9 cellular contexts compared by ENCODE assay signal in genomic region chr3:64225695-64226499, GRCh38. TPM values are rescaled to one million over a fixed set of nuclear protein-coding genes. Genes with fewer than 3 reads are reported as not detected.
DNase-seq lines count a peak whose midpoint lies in the region; ATAC-seq and TF ChIP-seq lines count a peak whose summit lies in the region.
"Had no signal": no experiment of that assay in that cellular context is flagged by ENCODE, and none has a peak within 500 bp of the region (broad histone marks: within the 10 kb centered on the region; RNA-seq: fewer than 3 reads in every experiment).

No MANE protein-coding gene starts in this region.

- no peaks in the 10 kb centered on the region for H3K79me2 ChIP-seq in OCI-LY3 (ENCODE audit: low read length)

- H4K20me1 ChIP-seq in OCI-LY3 (ENCODE audit: insufficient read depth, low read length), result no peaks in the 10 kb centered on the region

- TF ChIP-seq POLR2A in gastroesophageal sphincter (IDR thresholded peaks at IDR 0.05), result no peak

- H2AFZ ChIP-seq in OCI-LY3 (ENCODE audit: low read depth, low read length), result peak overlapping the region; percentile 90

- intact Hi-C loops in activated T-helper 1 cell treated with anti-CD3 and anti-CD28 coated beads, Interleukin-12 subunit alpha, Interleukin-12 subunit beta, Interleukin-2, Interleukin-4 antibody, amounts not matched to agents 30 ng/mL and 10 ng/mL and 1 ng/mL, durations not matched to agents 14 hours and 24 hours and 36 hours (cut with micrococcal nuclease), result no loop called here

- H3K36me3 ChIP-seq in OCI-LY3 (replicated peaks; ENCODE audit: low read depth, low read length) (no peaks in the 10 kb centered on the region), gastroesophageal sphincter (no peaks in the 10 kb centered on the region), stomach smooth muscle (ENCODE audit: control insufficient read depth in 2 of 2, insufficient read depth in 2 of 2, low read length in 2 of 2) (no peaks in the 10 kb centered on the region)

- H3K4me3 ChIP-seq in OCI-LY3 (ENCODE audit: low read length) (peak overlapping the region; percentile 74), gastroesophageal sphincter (peak overlapping the region; percentile 37 to 39), stomach smooth muscle (ENCODE audit: low read length in 2 of 2) (peak overlapping the region; percentile 36 to 73)
- H3K4me3 ChIP-seq: K562 had no signal

- ATAC-seq in GM19372 (IDR thresholded peaks at IDR 0.05; ENCODE audit: low read depth, unreplicated experiment) (peak; percentile 6), gastroesophageal sphincter (no peak), T-cell (replicated peaks in 1 of 4) (no peak)
- ATAC-seq: K562 had no signal

- H3K36me3 Mint-ChIP-seq in activated T-helper 1 cell treated with anti-CD3 and anti-CD28 coated beads, Interleukin-12 subunit alpha, Interleukin-12 subunit beta, Interleukin-2, Interleukin-4 antibody, amounts not matched to agents 30 ng/mL and 10 ng/mL and 1 ng/mL, durations not matched to agents 14 hours and 24 hours and 36 hours (ENCODE audit: low read depth), result no peaks in the 10 kb centered on the region
- no peaks in the 10 kb centered on the region for H3K36me3 Mint-ChIP-seq in activated naive CD8-positive, alpha-beta T cell treated with anti-CD3 and anti-CD28 coated beads for 36 hours
- no peaks in the 10 kb centered on the region for H3K36me3 Mint-ChIP-seq in T-cell

- 38 to 44% methylated on average over 5 to 7 of the region's 7 CpGs for WGBS in gastroesophageal sphincter (ENCODE audit: low coverage in 1 of 2), 2 donors

- TF ChIP-seq CTCF in OCI-LY3 (IDR thresholded peaks at IDR 0.05; ENCODE audit: low read depth, low read length), result no peak
- TF ChIP-seq CTCF in gastroesophageal sphincter (IDR thresholded peaks at IDR 0.05), result no peak

- peaks cover 13% of the 10 kb centered on the region; the same call in 1 of the 2 replicates for H3K4me1 ChIP-seq in OCI-LY3 (ENCODE audit: low read length)
- peaks cover 38 to 99% (median 45%) of the 10 kb centered on the region in 3 donors for H3K4me1 ChIP-seq in gastroesophageal sphincter
- H3K4me1 ChIP-seq in stomach smooth muscle (ENCODE audit: control insufficient read depth, insufficient read depth, low read length), result peaks cover 58% of the 10 kb centered on the region

- DNase-seq in cerebellum (ENCODE audit: low spot score), result no peak
- no peak for DNase-seq in activated T-helper 1 cell treated with anti-CD3 and anti-CD28 coated beads, Interleukin-12 subunit alpha, Interleukin-12 subunit beta, Interleukin-2, Interleukin-4 antibody, amounts not matched to agents 30 ng/mL and 10 ng/mL and 1 ng/mL, durations not matched to agents 14 hours and 24 hours and 36 hours (ENCODE audit: low spot score)
- no peak for DNase-seq in activated naive CD8-positive, alpha-beta T cell treated with anti-CD3 and anti-CD28 coated beads for 36 hours
- DNase-seq in T-cell, result no peak

- H3K4me3 Mint-ChIP-seq in activated T-helper 1 cell treated with anti-CD3 and anti-CD28 coated beads, Interleukin-12 subunit alpha, Interleukin-12 subunit beta, Interleukin-2, Interleukin-4 antibody, amounts not matched to agents 30 ng/mL and 10 ng/mL and 1 ng/mL, durations not matched to agents 14 hours and 24 hours and 36 hours, result no peak overlapping the region
- no peak overlapping the region for H3K4me3 Mint-ChIP-seq in activated naive CD8-positive, alpha-beta T cell treated with anti-CD3 and anti-CD28 coated beads for 36 hours
- H3K4me3 Mint-ChIP-seq in T-cell, result no peak overlapping the region

- H3K27ac Mint-ChIP-seq in activated T-helper 1 cell treated with anti-CD3 and anti-CD28 coated beads, Interleukin-12 subunit alpha, Interleukin-12 subunit beta, Interleukin-2, Interleukin-4 antibody, amounts not matched to agents 30 ng/mL and 10 ng/mL and 1 ng/mL, durations not matched to agents 14 hours and 24 hours and 36 hours, result no peak overlapping the region
- no peak overlapping the region for H3K27ac Mint-ChIP-seq in activated naive CD8-positive, alpha-beta T cell treated with anti-CD3 and anti-CD28 coated beads for 36 hours
- H3K27ac Mint-ChIP-seq in T-cell, result no peak overlapping the region

- peak overlapping the region; percentile 36 for H3K9ac ChIP-seq in OCI-LY3 (ENCODE audit: low read length)
- H3K9ac ChIP-seq in stomach smooth muscle (ENCODE audit: low read length in 2 of 2), result peak overlapping the region; percentile 36 to 73

- no peaks in the 10 kb centered on the region for H3K27me3 Mint-ChIP-seq in activated T-helper 1 cell treated with anti-CD3 and anti-CD28 coated beads, Interleukin-12 subunit alpha, Interleukin-12 subunit beta, Interleukin-2, Interleukin-4 antibody, amounts not matched to agents 30 ng/mL and 10 ng/mL and 1 ng/mL, durations not matched to agents 14 hours and 24 hours and 36 hours (ENCODE audit: insufficient read depth)
- peaks cover 33% of the 10 kb centered on the region for H3K27me3 Mint-ChIP-seq in activated naive CD8-positive, alpha-beta T cell treated with anti-CD3 and anti-CD28 coated beads for 36 hours
- H3K27me3 Mint-ChIP-seq in T-cell, result peaks cover 6 to 21% of the 10 kb centered on the region in 2 donors

- H3K4me2 ChIP-seq in OCI-LY3 (ENCODE audit: low read length), result peak overlapping the region; percentile 80

- H3K9me3 ChIP-seq in OCI-LY3 (ENCODE audit: insufficient read depth, low read length) (no peaks in the 10 kb centered on the region), gastroesophageal sphincter (no peaks in the 10 kb centered on the region), stomach smooth muscle (ENCODE audit: control insufficient read depth in 2 of 2, low read length in 2 of 2) (no peaks in the 10 kb centered on the region)

- no peaks in the 10 kb centered on the region for H3K9me3 Mint-ChIP-seq in activated T-helper 1 cell treated with anti-CD3 and anti-CD28 coated beads, Interleukin-12 subunit alpha, Interleukin-12 subunit beta, Interleukin-2, Interleukin-4 antibody, amounts not matched to agents 30 ng/mL and 10 ng/mL and 1 ng/mL, durations not matched to agents 14 hours and 24 hours and 36 hours
- no peaks in the 10 kb centered on the region for H3K9me3 Mint-ChIP-seq in activated naive CD8-positive, alpha-beta T cell treated with anti-CD3 and anti-CD28 coated beads for 36 hours
- H3K9me3 Mint-ChIP-seq in T-cell, result no peaks in the 10 kb centered on the region

- no peaks in the 10 kb centered on the region for H3K4me1 Mint-ChIP-seq in activated T-helper 1 cell treated with anti-CD3 and anti-CD28 coated beads, Interleukin-12 subunit alpha, Interleukin-12 subunit beta, Interleukin-2, Interleukin-4 antibody, amounts not matched to agents 30 ng/mL and 10 ng/mL and 1 ng/mL, durations not matched to agents 14 hours and 24 hours and 36 hours (ENCODE audit: low read depth)
- peaks cover 2% of the 10 kb centered on the region for H3K4me1 Mint-ChIP-seq in activated naive CD8-positive, alpha-beta T cell treated with anti-CD3 and anti-CD28 coated beads for 36 hours
- H3K4me1 Mint-ChIP-seq in T-cell, result no peaks in the 10 kb centered on the region

- H3K27ac ChIP-seq in OCI-LY3 (ENCODE audit: low read length) (no peak overlapping the region), gastroesophageal sphincter (peak overlapping the region; percentile 80 to 96 (median 84)), stomach smooth muscle (ENCODE audit: low read length) (peak overlapping the region; percentile 89)

- POLR2A ChIA-PET in T-cell (lab: Charles Lee), result no interaction called here

- CTCF ChIA-PET in T-cell (lab: Charles Lee), result no interaction called here

- no peak for TF ChIP-seq EP300 in gastroesophageal sphincter (IDR thresholded peaks at IDR 0.05)

- H3K27me3 ChIP-seq in OCI-LY3 (ENCODE audit: low read depth, low read length), result peaks cover 7% of the 10 kb centered on the region; the same call in 1 of the 2 replicates
- H3K27me3 ChIP-seq in gastroesophageal sphincter, result no peaks in the 10 kb centered on the region
- no peaks in the 10 kb centered on the region for H3K27me3 ChIP-seq in stomach smooth muscle (ENCODE audit: control insufficient read depth in 1 of 2, insufficient read depth in 2 of 2, low read length in 2 of 2)

RNA-seq across cellular contexts. Expression of gene PRICKLE2, which starts 0.6 kb away (rescaled TPM):
- total RNA-seq in gastroesophageal sphincter, result 100 to 1,000 TPM in 2 of 4 donors, 10 to 100 TPM in 2; 77.3 to 109 (median 96.7) TPM
- 74.8 TPM for total RNA-seq in cerebellum
- not detected in 2 replicates for total RNA-seq in activated T-helper 1 cell treated with anti-CD3 and anti-CD28 coated beads, Interleukin-12 subunit alpha, Interleukin-12 subunit beta, Interleukin-2, Interleukin-4 antibody, amounts not matched to agents 30 ng/mL and 10 ng/mL and 1 ng/mL, durations not matched to agents 14 hours and 24 hours and 36 hours
- not detected for total RNA-seq in activated naive CD8-positive, alpha-beta T cell treated with anti-CD3 and anti-CD28 coated beads for 36 hours
- total RNA-seq in T-cell, result under 1 TPM in 3 of 5 donors, not detected in 2; 0.06 to 0.13 (median 0.09) TPM

Comparison
In these comparisons a context has a peak if more than half of its experiments do, and no peak if none do; other contexts are left out.
1. RNA of gene PRICKLE2, which starts 0.6 kb away (total RNA-seq): 77.3 to 109 TPM in gastroesophageal sphincter and 74.8 TPM in cerebellum (single experiment); 0.06 to 0.13 TPM in T-cell, not detected in activated T-helper 1 cell treated with anti-CD3 and anti-CD28 coated beads, Interleukin-12 subunit alpha, Interleukin-12 subunit beta, Interleukin-2, Interleukin-4 antibody, amounts not matched to agents 30 ng/mL and 10 ng/mL and 1 ng/mL, durations not matched to agents 14 hours and 24 hours and 36 hours and not detected in activated naive CD8-positive, alpha-beta T cell treated with anti-CD3 and anti-CD28 coated beads for 36 hours; every median in the first group is over 10 times any median in the second.
2. Peak in every context shown above with its lines, with median percentiles within 50 percentile points of each other: H3K4me3 ChIP-seq.